1 cellular context compared by ENCODE assay signal in genomic region chr1:3746784-3747521, GRCh38.
TF ChIP-seq lines count a peak whose summit lies in the region.

No MANE protein-coding gene starts in this region.

TF ChIP-seq in GM23338, 12 proteins besides CTCF, POLR2A, EP300 and RAD21 (continued from another document):
- no peak for TF ChIP-seq EZH2 (IDR thresholded peaks at IDR 0.05; ENCODE audit: low read depth, unreplicated experiment)
- peak; percentile 69 for TF ChIP-seq POLR2AphosphoS5 (IDR thresholded peaks at IDR 0.05; ENCODE audit: low read depth)
